18 cellular contexts compared by ENCODE assay signal in genomic region chr2:172128484-172128883, GRCh38. TPM values are rescaled to one million over a fixed set of nuclear protein-coding genes. Genes with fewer than 3 reads are reported as not detected.
"Had no signal": no experiment of that assay in that cellular context is flagged by ENCODE, and none has a peak within 500 bp of the region (broad histone marks: within the 10 kb centered on the region; RNA-seq: fewer than 3 reads in every experiment).

No MANE protein-coding gene starts in this region.

- H3K27ac ChIP-seq: dorsolateral prefrontal cortex, epithelial cell of prostate, hepatocyte, prostate gland, suprapubic skin, transverse colon, uterus had no signal

- H3K27me3 ChIP-seq: dorsolateral prefrontal cortex, hepatocyte, suprapubic skin, transverse colon, uterus had no signal

- H3K9me3 ChIP-seq: prostate gland, suprapubic skin, transverse colon, uterus had no signal

- DNase-seq: activated CD4-positive, alpha-beta T cell treated with anti-CD3 and anti-CD28 coated beads, Interleukin-2, amount 50 U/mL, for 1 hour; activated CD4-positive, CD25-positive, alpha-beta regulatory T cell treated with anti-CD3 and anti-CD28 coated beads, Interleukin-2, amount 50 U/mL, for 72 hours; activated CD8-positive, alpha-beta memory T cell treated with anti-CD3 and anti-CD28 coated beads, Interleukin-2, amount 50 U/mL, for 4 hours; activated effector memory CD4-positive, alpha-beta T cell treated with anti-CD3 and anti-CD28 coated beads, Interleukin-2, amount 50 U/mL, for 16 hours; activated T-cell treated with anti-CD3 and anti-CD28 coated beads, Interleukin-2, amount 50 U/mL, for 4 hours; amniotic stem cell; caudate nucleus; dorsolateral prefrontal cortex; mesendoderm; naive thymus-derived CD8-positive, alpha-beta T cell; right cardiac atrium; transverse colon; uterus had no signal

- ATAC-seq: activated naive CD4-positive, alpha-beta T cell treated with anti-CD3 and anti-CD28 coated beads, Interleukin-2, amount 50 U/mL, for 72 hours; activated T-cell treated with anti-CD3 and anti-CD28 coated beads, Interleukin-2, amount 50 U/mL, for 4 hours; naive thymus-derived CD8-positive, alpha-beta T cell; right cardiac atrium had no signal

- H3K4me1 ChIP-seq: prostate gland, suprapubic skin, transverse colon, uterus had no signal

- H3K36me3 ChIP-seq: prostate gland, suprapubic skin, transverse colon, uterus had no signal

- H3K4me3 ChIP-seq: dorsolateral prefrontal cortex, hepatocyte, prostate gland, suprapubic skin, transverse colon, uterus had no signal

RNA-seq across cellular contexts. Expression of gene DLX2, which starts 25.8 kb away (rescaled TPM):
- polyA plus RNA-seq: naive thymus-derived CD8-positive, alpha-beta T cell; right cardiac atrium had no signal

RNA-seq across cellular contexts. Expression of gene DLX1, which starts 43.2 kb away (rescaled TPM):
- polyA plus RNA-seq: hepatocyte; naive thymus-derived CD8-positive, alpha-beta T cell had no signal
